ENCODE assay signal across 22 cellular contexts in the genomic region with DNA sequence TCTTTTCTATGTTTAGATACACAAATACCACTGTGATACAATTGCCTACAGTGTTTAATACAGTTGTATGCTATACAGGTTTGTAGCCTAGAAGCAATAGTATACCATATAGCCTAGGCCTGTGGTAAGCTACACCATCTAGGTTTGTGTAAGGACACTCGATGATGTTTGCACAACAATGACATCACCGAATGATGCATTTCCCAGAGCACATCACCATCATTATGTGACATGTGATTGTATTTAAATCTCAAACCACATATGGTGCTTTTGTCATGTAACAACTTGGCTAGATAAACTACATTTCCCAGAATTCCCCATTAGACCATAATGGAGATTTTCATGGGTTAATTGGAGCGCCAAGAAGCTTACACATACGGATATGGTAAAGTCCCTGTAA.
"Had no signal": no experiment of that assay in that cellular context is flagged by ENCODE, and none has a peak within 500 bp of the region (broad histone marks: within the 10 kb centered on the region; RNA-seq: fewer than 3 reads in every experiment).

No MANE protein-coding gene starts in this region.

- DNase-seq: activated CD4-positive, alpha-beta memory T cell treated with anti-CD3 and anti-CD28 coated beads, Interleukin-2, amount 10 ng/mL, durations not matched to agents 7 days and 5 days; activated CD4-positive, alpha-beta T cell treated with anti-CD3 and anti-CD28 coated beads for 36 hours; activated CD4-positive, alpha-beta T cell treated with anti-CD3 and anti-CD28 coated beads, Interleukin-2, amount 50 U/mL, for 1 hour; activated effector memory CD4-positive, alpha-beta T cell treated with Interleukin-2 at 50 U/mL for 16 hours; activated naive CD4-positive, alpha-beta T cell; aorta; central memory CD4-positive, alpha-beta T cell; KG1; NCI-H1092 treated with DMSO at 0.1 percent for 48 hours; NCI-H1417 treated with DMSO at 0.1 percent for 48 hours; NCI-H1694; NCI-H2029; NCI-H2227 treated with DMSO at 0.1 percent for 48 hours; NCI-H446 treated with DMSO at 0.1 percent for 48 hours; NCI-H524 treated with DMSO at 0.1 percent for 48 hours; NCI-H748 treated with DMSO at 0.1 percent for 48 hours; SJCRH30; SK-N-SH; T-helper 1 cell; WERI-Rb-1 had no signal

- H3K4me1 ChIP-seq: breast epithelium, SJCRH30 had no signal

- ATAC-seq: activated CD4-positive, alpha-beta T cell treated with anti-CD3 and anti-CD28 coated beads for 36 hours had no signal

- H3K9ac ChIP-seq: SK-N-SH had no signal

- H3K27ac ChIP-seq: breast epithelium, SJCRH30, WERI-Rb-1 had no signal

- H3K9me2 ChIP-seq: SK-N-SH had no signal

- H3K9me3 Mint-ChIP-seq: activated naive CD4-positive, alpha-beta T cell treated with anti-CD3 and anti-CD28 coated beads, Interleukin-2, amount 50 U/mL, for 24 hours had no signal

- H3K4me3 Mint-ChIP-seq: activated CD4-positive, alpha-beta memory T cell treated with anti-CD3 and anti-CD28 coated beads, Interleukin-2, amount 10 ng/mL, durations not matched to agents 7 days and 5 days; activated CD4-positive, alpha-beta T cell treated with anti-CD3 and anti-CD28 coated beads for 36 hours; activated naive CD4-positive, alpha-beta T cell treated with anti-CD3 and anti-CD28 coated beads, Interleukin-2, amount 50 U/mL, for 24 hours had no signal

- H3K27ac Mint-ChIP-seq: activated CD4-positive, alpha-beta memory T cell treated with anti-CD3 and anti-CD28 coated beads, Interleukin-2, amount 10 ng/mL, durations not matched to agents 7 days and 5 days; activated CD4-positive, alpha-beta T cell treated with anti-CD3 and anti-CD28 coated beads for 36 hours; activated naive CD4-positive, alpha-beta T cell treated with anti-CD3 and anti-CD28 coated beads, Interleukin-2, amount 50 U/mL, for 24 hours had no signal

- H3K36me3 ChIP-seq: breast epithelium, SJCRH30, WERI-Rb-1 had no signal

- H3K27me3 Mint-ChIP-seq: activated CD4-positive, alpha-beta memory T cell treated with anti-CD3 and anti-CD28 coated beads, Interleukin-2, amount 10 ng/mL, durations not matched to agents 7 days and 5 days; activated CD4-positive, alpha-beta T cell treated with anti-CD3 and anti-CD28 coated beads for 36 hours had no signal

- H3K4me3 ChIP-seq: breast epithelium, SJCRH30 had no signal

- H3K4me2 ChIP-seq: SK-N-SH had no signal

- H3K36me3 Mint-ChIP-seq: activated naive CD4-positive, alpha-beta T cell treated with anti-CD3 and anti-CD28 coated beads, Interleukin-2, amount 50 U/mL, for 24 hours had no signal

- H3K4me1 Mint-ChIP-seq: activated CD4-positive, alpha-beta memory T cell treated with anti-CD3 and anti-CD28 coated beads, Interleukin-2, amount 10 ng/mL, durations not matched to agents 7 days and 5 days; activated CD4-positive, alpha-beta T cell treated with anti-CD3 and anti-CD28 coated beads for 36 hours; activated naive CD4-positive, alpha-beta T cell treated with anti-CD3 and anti-CD28 coated beads, Interleukin-2, amount 50 U/mL, for 24 hours had no signal

- H3K27me3 ChIP-seq: breast epithelium, SJCRH30 had no signal
